ENCODE assay signal across 8 cellular contexts in genomic region chr17:1399679-1400512, GRCh38. TPM values are rescaled to one million over a fixed set of nuclear protein-coding genes. Genes with fewer than 3 reads are reported as not detected.
A peak's percentile ranks its signal among the peaks of the same experiment; 100 is the strongest.
DNase-seq lines count a peak whose midpoint lies in the region; ATAC-seq lines count a peak whose summit lies in the region.

YWHAE (minus strand) TSS chr17:1400222; CDS start chr17:1400110, 112 bp downstream.

- ATAC-seq in GM19467 (IDR thresholded peaks at IDR 0.05; ENCODE audit: unreplicated experiment), result peak; percentile 90

- H3K4me3 Mint-ChIP-seq in CD4-positive, alpha-beta memory T cell, result peak within 1 kb of the TSS; percentile 96 to 99 (median 98)

- H3K9me3 ChIP-seq in CD4-positive, alpha-beta memory T cell (ENCODE audit: control insufficient read depth in 1 of 2, low read length in 2 of 2), result no peaks in the 10 kb centered on the region

- H3K4me3 ChIP-seq in CD4-positive, alpha-beta memory T cell (ENCODE audit: low read length in 2 of 2), result peak within 1 kb of the TSS; percentile 76 to 100

- H3K27me3 ChIP-seq in CD4-positive, alpha-beta memory T cell (ENCODE audit: insufficient read depth, low read length), result no peaks in the 10 kb centered on the region

- H3K9me3 Mint-ChIP-seq in CD4-positive, alpha-beta memory T cell, result no peaks in the 10 kb centered on the region

- H3K27me3 Mint-ChIP-seq in CD4-positive, alpha-beta memory T cell, result peaks cover 0 to 3% of the 10 kb centered on the region in 2 donors

- DNase-seq in CD4-positive, alpha-beta memory T cell, result peak; percentile 93 to 96 (median 94)
- peak; percentile 60 for DNase-seq in HS-27A (ENCODE audit: low read depth)
- DNase-seq in NK-92 (lab: John Stamatoyannopoulos, UW; ENCODE audit: unreplicated experiment), result peak; percentile 50
- DNase-seq in activated CD8-positive, alpha-beta memory T cell treated with anti-CD3 and anti-CD28 coated beads for 24 hours, result peak; percentile 98
- peak; percentile 92 for DNase-seq in effector CD8-positive, alpha-beta T cell (lab: John Stamatoyannopoulos, UW)
- DNase-seq in lung microvascular endothelial cell (ENCODE audit: low read depth in 2 of 2), result peak; percentile 96 to 97
- peak; percentile 95 for DNase-seq in stimulated activated CD4-positive, alpha-beta T cell treated with anti-CD3 and anti-CD28 coated beads, TNF-alpha, amount 100 ng/mL, for 48 hours (ENCODE audit: low read depth in 3 of 3)

- H3K27ac ChIP-seq in CD4-positive, alpha-beta memory T cell (ENCODE audit: low read depth, low read length), result peak within 1 kb of the TSS; percentile 95

- CTCF ChIA-PET in CD4-positive, alpha-beta memory T cell (lab: Charles Lee; ENCODE audit: partially characterized antibody), result interaction anchor here (1.5 to 3.6 kb wide), 2 partner anchors 9 to 34 kb away, joined by 9 to 20 read pairs; no protein-coding TSS in a partner anchor

- POLR2A ChIA-PET in CD4-positive, alpha-beta memory T cell (lab: Charles Lee; ENCODE audit: partially characterized antibody), result interaction anchor here (0.7 to 2.9 kb wide), 19 partner anchors 9 to 230 kb away, joined by 3 to 40 read pairs (median 8); partner anchors contain the start of genes CRK, INPP5K and MYO1C

- H3K36me3 Mint-ChIP-seq in CD4-positive, alpha-beta memory T cell, result peaks cover 0 to 25% of the 10 kb centered on the region in 2 donors

- H3K4me1 Mint-ChIP-seq in CD4-positive, alpha-beta memory T cell, result peaks cover 23 to 42% (median 33%) of the 10 kb centered on the region in 4 donors

- peaks cover 41% of the 10 kb centered on the region for H3K4me1 ChIP-seq in CD4-positive, alpha-beta memory T cell (ENCODE audit: insufficient read depth, low read length)

- intact Hi-C loops in CD4-positive, alpha-beta memory T cell (cut with micrococcal nuclease), result loop anchor here (1.0 to 5.0 kb wide), 5 partner anchors 35 to 293 kb away; partner anchors contain the start of genes CRK and INPP5K

- H3K36me3 ChIP-seq in CD4-positive, alpha-beta memory T cell (ENCODE audit: insufficient read depth, low read length), result no peaks in the 10 kb centered on the region

- peak within 1 kb of the TSS; percentile 97 to 100 (median 98) for H3K27ac Mint-ChIP-seq in CD4-positive, alpha-beta memory T cell

RNA-seq across cellular contexts. Expression of gene YWHAE, which starts in this region (rescaled TPM):
- total RNA-seq in CD4-positive, alpha-beta memory T cell, result 100 to 1,000 TPM; 142 to 143 TPM
- polyA plus RNA-seq in CD4-positive, alpha-beta memory T cell, result 10 to 100 TPM; 54.1 to 56.4 TPM
- total RNA-seq in lung microvascular endothelial cell, result 302 and 318 TPM in 2 replicates

Comparison
In these comparisons a context has a peak if more than half of its experiments do, and no peak if none do; other contexts are left out.
1. Peak in every context shown above with its lines: DNase-seq, ATAC-seq, H3K4me3 ChIP-seq and H3K27ac ChIP-seq.